8 cellular contexts compared by ENCODE assay signal in genomic region chr20:45080867-45081616, GRCh38. TPM values are rescaled to one million over a fixed set of nuclear protein-coding genes. Genes with fewer than 3 reads are reported as not detected.
DNase-seq lines count a peak whose midpoint lies in the region; ATAC-seq and TF ChIP-seq lines count a peak whose summit lies in the region.

No MANE protein-coding gene starts in this region.

- ATAC-seq in GM18861 (IDR thresholded peaks at IDR 0.05; ENCODE audit: unreplicated experiment): no peak
- no peak for ATAC-seq in T-helper 17 cell

- H3K27ac ChIP-seq in C4-2B: no peak overlapping the region
- H3K27ac ChIP-seq in SU-DHL-6 (ENCODE audit: low read depth, low read length): no peak overlapping the region

- no peaks in the 10 kb centered on the region for H3K79me2 ChIP-seq in SU-DHL-6 (ENCODE audit: insufficient read depth, low read length)

- in situ Hi-C loops in GM13977 (cut with MboI; ENCODE audit: low pct_unique_long_range_greater_than_20kb, low sequenced_read_pairs, unreplicated experiment): no loop called here

- no peaks in the 10 kb centered on the region for H3K27me3 Mint-ChIP-seq in T-helper 17 cell

- H3K9me3 ChIP-seq in SU-DHL-6 (ENCODE audit: insufficient read depth, low read length) (no peaks in the 10 kb centered on the region), T-helper 17 cell (ENCODE audit: control insufficient read depth, low read length, poor library complexity, severe bottlenecking) (peaks cover 4% of the 10 kb centered on the region)

- no peak overlapping the region for H3K4me3 Mint-ChIP-seq in T-helper 17 cell

- no peak overlapping the region for H2AFZ ChIP-seq in SU-DHL-6 (ENCODE audit: low read depth, low read length, severe bottlenecking)

- no peak overlapping the region for H3K9ac ChIP-seq in SU-DHL-6 (ENCODE audit: low read length)

- TF ChIP-seq CTCF in C4-2B (conservative IDR thresholded peaks at IDR 0.05) (peak; percentile 62), GM13977 (IDR thresholded peaks at IDR 0.05; ENCODE audit: extremely low read depth, insufficient read depth, missing control alignments) (peak; percentile 22), SU-DHL-6 (IDR thresholded peaks at IDR 0.05; ENCODE audit: insufficient read depth, low read length, poor library complexity, severe bottlenecking) (peak; percentile 14)

- no peak overlapping the region for H3K4me2 ChIP-seq in SU-DHL-6 (ENCODE audit: low read depth, low read length, poor library complexity, severe bottlenecking)

- no peaks in the 10 kb centered on the region for H4K20me1 ChIP-seq in SU-DHL-6 (ENCODE audit: low read depth, low read length)

- peaks cover 17% of the 10 kb centered on the region for H3K36me3 Mint-ChIP-seq in T-helper 17 cell (ENCODE audit: low read depth)

- DNase-seq in GM13977 (ENCODE audit: low spot score) (no peak), iris pigment epithelial cell (ENCODE audit: low read depth) (peak; percentile 31), T-helper 17 cell (no peak), NCI-H510A treated with DMSO at 0.1 percent for 48 hours (lab: John Stamatoyannopoulos, UW) (no peak), NCI-H2029 treated with DMSO at 0.1 percent for 48 hours (lab: John Stamatoyannopoulos, UW) (no peak)

- peaks cover 54% of the 10 kb centered on the region for H3K36me3 ChIP-seq in SU-DHL-6 (ENCODE audit: low read length)

- no peaks in the 10 kb centered on the region for H3K27me3 ChIP-seq in SU-DHL-6 (ENCODE audit: low read length)

- H3K27ac Mint-ChIP-seq in T-helper 17 cell: no peak overlapping the region

- no peak overlapping the region for H3K4me3 ChIP-seq in SU-DHL-6 (ENCODE audit: insufficient read depth, low read length, poor library complexity, severe bottlenecking)

- H3K4me1 Mint-ChIP-seq in T-helper 17 cell: peaks cover 3% of the 10 kb centered on the region

- H3F3A ChIP-seq in SU-DHL-6 (ENCODE audit: insufficient read depth): no peaks in the 10 kb centered on the region

- H3K9me2 ChIP-seq in SU-DHL-6 (replicated peaks; ENCODE audit: insufficient read depth, low read length): no peaks in the 10 kb centered on the region

RNA-seq across cellular contexts. Expression of gene KCNS1, which starts 19.9 kb away (rescaled TPM):
- total RNA-seq in T-helper 17 cell: not detected

RNA-seq across cellular contexts. Expression of gene WFDC5, which starts 33.9 kb away (rescaled TPM):
- not detected for total RNA-seq in T-helper 17 cell

RNA-seq across cellular contexts. Expression of gene WFDC12, which starts 43.2 kb away (rescaled TPM):
- total RNA-seq in T-helper 17 cell: not detected
